ENCODE assay signal across 8 cellular contexts in genomic region chr20:36399147-36399968, GRCh38.
DNase-seq lines count a peak whose midpoint lies in the region; ATAC-seq, FAIRE-seq and TF ChIP-seq lines count a peak whose summit lies in the region.

No MANE protein-coding gene starts in this region.

- FAIRE-seq in GM12892 (lab: Jason Lieb, UNC), result no peak

- TF ChIP-seq CTCF in BJ (IDR thresholded peaks at IDR 0.05; ENCODE audit: insufficient read depth, low read depth, low read length), result 0 out of 2 replicates have a peak, but pooled peaks have one; percentile 12
- TF ChIP-seq CTCF in thyroid gland (IDR thresholded peaks at IDR 0.05), result peak in 1 of 6 experiments; percentile 18

- H3K36me3 Mint-ChIP-seq in activated T-helper 2 cell treated with anti-CD3 and anti-CD28 coated beads, Interferon-gamma antibody, Interleukin-2, Interleukin-4, amounts not matched to agents 10 μg/mL and 5 μg/mL and 100 μg/mL, durations not matched to agents 14 hours and 24 hours and 36 hours (ENCODE audit: low read depth), result no peaks in the 10 kb centered on the region

- peaks cover 5% of the 10 kb centered on the region for H3K9me3 Mint-ChIP-seq in activated T-helper 2 cell treated with anti-CD3 and anti-CD28 coated beads, Interferon-gamma antibody, Interleukin-2, Interleukin-4, amounts not matched to agents 10 μg/mL and 5 μg/mL and 100 μg/mL, durations not matched to agents 14 hours and 24 hours and 36 hours

- TF ChIP-seq POLR2A in GM12892 (IDR thresholded peaks at IDR 0.05; ENCODE audit: low read depth, low read length) (no peak), thyroid gland (IDR thresholded peaks at IDR 0.05) (no peak)

- H3K4me3 ChIP-seq in BJ (ENCODE audit: low read depth, low read length) (no peak overlapping the region), thyroid gland (replicated peaks in 1 of 3) (no peak overlapping the region)

- ATAC-seq in GM21723 (IDR thresholded peaks at IDR 0.05; ENCODE audit: unreplicated experiment), result no peak
- ATAC-seq in HG03159 (IDR thresholded peaks at IDR 0.05; ENCODE audit: unreplicated experiment), result no peak

- no peaks in the 10 kb centered on the region for H3K9me3 ChIP-seq in thyroid gland

- no peak overlapping the region for H3K4me3 Mint-ChIP-seq in activated T-helper 2 cell treated with anti-CD3 and anti-CD28 coated beads, Interferon-gamma antibody, Interleukin-2, Interleukin-4, amounts not matched to agents 10 μg/mL and 5 μg/mL and 100 μg/mL, durations not matched to agents 14 hours and 24 hours and 36 hours (ENCODE audit: low read depth)

- H3K36me3 ChIP-seq in BJ (ENCODE audit: control insufficient read depth, insufficient read depth, low read length) (no peaks in the 10 kb centered on the region), thyroid gland (no peaks in the 10 kb centered on the region)

- WGBS in thyroid gland, 2 donors, result 26 to 34% methylated on average over 6 of the region's 6 CpGs

- CTCF ChIA-PET in BJ (lab: Yijun Ruan, JAX), result interaction anchor here (1.0 to 1.4 kb wide), 3 partner anchors 9 to 197 kb away, joined by 3 to 4 read pairs (median 3); no protein-coding TSS in a partner anchor

- intact Hi-C loops in activated T-helper 2 cell treated with anti-CD3 and anti-CD28 coated beads, Interferon-gamma antibody, Interleukin-2, Interleukin-4, amounts not matched to agents 10 μg/mL and 5 μg/mL and 100 μg/mL, durations not matched to agents 14 hours and 24 hours and 36 hours (cut with micrococcal nuclease), result no loop called here
- intact Hi-C loops in thyroid gland (cut with DNase I), result no loop called here

- H3K4me1 ChIP-seq in thyroid gland, result no peaks in the 10 kb centered on the region

- POLR2A ChIA-PET in BJ (lab: Charles Lee), result no interaction called here

- H3K27me3 ChIP-seq in BJ (ENCODE audit: control insufficient read depth, insufficient read depth, low read length) (peaks cover 28% of the 10 kb centered on the region), thyroid gland (no peaks in the 10 kb centered on the region)

- no peak overlapping the region for H3K27ac ChIP-seq in thyroid gland

- DNase-seq in BJ (ENCODE audit: low read depth), result no peak
- DNase-seq in GM12892 (ENCODE audit: insufficient read length), result peak; percentile 45
- peak; percentile 75 for DNase-seq in NCI-H748 (lab: John Stamatoyannopoulos, UW; ENCODE audit: unreplicated experiment)
- peak; percentile 24 for DNase-seq in activated T-helper 2 cell treated with anti-CD3 and anti-CD28 coated beads, Interferon-gamma antibody, Interleukin-2, Interleukin-4, amounts not matched to agents 10 μg/mL and 5 μg/mL and 100 μg/mL, durations not matched to agents 14 hours and 24 hours and 36 hours (ENCODE audit: low spot score)
- peak; percentile 44 for DNase-seq in inferior parietal cortex (ENCODE audit: extremely low spot score)
- DNase-seq in thyroid gland, result peak; percentile 8 to 31

- peaks cover 12% of the 10 kb centered on the region for H3K27me3 Mint-ChIP-seq in activated T-helper 2 cell treated with anti-CD3 and anti-CD28 coated beads, Interferon-gamma antibody, Interleukin-2, Interleukin-4, amounts not matched to agents 10 μg/mL and 5 μg/mL and 100 μg/mL, durations not matched to agents 14 hours and 24 hours and 36 hours (ENCODE audit: low read depth)

- H3K4me1 Mint-ChIP-seq in activated T-helper 2 cell treated with anti-CD3 and anti-CD28 coated beads, Interferon-gamma antibody, Interleukin-2, Interleukin-4, amounts not matched to agents 10 μg/mL and 5 μg/mL and 100 μg/mL, durations not matched to agents 14 hours and 24 hours and 36 hours (ENCODE audit: low read depth), result no peaks in the 10 kb centered on the region

- H3K27ac Mint-ChIP-seq in activated T-helper 2 cell treated with anti-CD3 and anti-CD28 coated beads, Interferon-gamma antibody, Interleukin-2, Interleukin-4, amounts not matched to agents 10 μg/mL and 5 μg/mL and 100 μg/mL, durations not matched to agents 14 hours and 24 hours and 36 hours, result no peak overlapping the region
